ENCODE assay signal across 36 cellular contexts in genomic region chr10:118563373-118563890, GRCh38. TPM values are rescaled to one million over a fixed set of nuclear protein-coding genes. Genes with fewer than 3 reads are reported as not detected.
"Had no signal": no experiment of that assay in that cellular context is flagged by ENCODE, and none has a peak within 500 bp of the region (broad histone marks: within the 10 kb centered on the region; RNA-seq: fewer than 3 reads in every experiment).

No MANE protein-coding gene starts in this region.

- H3K27ac ChIP-seq: body of pancreas, Peyer's patch, WERI-Rb-1 had no signal

- H3K4me3 Mint-ChIP-seq: activated CD4-positive, alpha-beta memory T cell treated with anti-CD3 and anti-CD28 coated beads for 36 hours; activated naive CD4-positive, alpha-beta T cell treated with anti-CD3 and anti-CD28 coated beads for 36 hours; activated T-cell treated with anti-CD3 and anti-CD28 coated beads, Interleukin-2, amount 50 U/mL, for 4 hours; activated T-helper 1 cell treated with anti-CD3 and anti-CD28 coated beads, Interleukin-12 subunit alpha, Interleukin-12 subunit beta, Interleukin-2, Interleukin-4 antibody, amounts not matched to agents 30 ng/mL and 10 ng/mL and 1 ng/mL, durations not matched to agents 14 hours and 24 hours and 36 hours had no signal

- FAIRE-seq: astrocyte, bronchial epithelial cell had no signal

- H3K4me1 ChIP-seq: adrenal gland, Peyer's patch had no signal

- H3K4me3 ChIP-seq: adrenal gland, body of pancreas, MG63, Peyer's patch had no signal

- H3K9me3 ChIP-seq: adrenal gland, body of pancreas, Peyer's patch had no signal

- H3K27ac Mint-ChIP-seq: activated CD4-positive, alpha-beta memory T cell treated with anti-CD3 and anti-CD28 coated beads for 36 hours; activated naive CD4-positive, alpha-beta T cell treated with anti-CD3 and anti-CD28 coated beads for 36 hours; activated naive CD4-positive, alpha-beta T cell treated with anti-CD3 and anti-CD28 coated beads, Interleukin-2, amount 50 U/mL, for 72 hours; activated T-helper 1 cell treated with anti-CD3 and anti-CD28 coated beads, Interleukin-12 subunit alpha, Interleukin-12 subunit beta, Interleukin-2, Interleukin-4 antibody, amounts not matched to agents 30 ng/mL and 10 ng/mL and 1 ng/mL, durations not matched to agents 14 hours and 24 hours and 36 hours had no signal

- H3K9me3 Mint-ChIP-seq: activated naive CD4-positive, alpha-beta T cell treated with anti-CD3 and anti-CD28 coated beads for 36 hours; activated T-helper 1 cell treated with anti-CD3 and anti-CD28 coated beads, Interleukin-12 subunit alpha, Interleukin-12 subunit beta, Interleukin-2, Interleukin-4 antibody, amounts not matched to agents 30 ng/mL and 10 ng/mL and 1 ng/mL, durations not matched to agents 14 hours and 24 hours and 36 hours had no signal

- H3K27me3 ChIP-seq: adrenal gland, body of pancreas, MG63, Peyer's patch had no signal

- H3K36me3 Mint-ChIP-seq: activated CD4-positive, alpha-beta memory T cell treated with anti-CD3 and anti-CD28 coated beads for 36 hours had no signal

- H3K36me3 ChIP-seq: adrenal gland, MG63, Peyer's patch, WERI-Rb-1 had no signal

- ATAC-seq: activated naive CD4-positive, alpha-beta T cell treated with anti-CD3 and anti-CD28 coated beads, Interleukin-2, amount 50 U/mL, for 72 hours; activated T-cell treated with anti-CD3 and anti-CD28 coated beads, Interleukin-2, amount 50 U/mL, for 4 hours; body of pancreas; PC-3; SK-N-SH treated with all-trans-retinoic acid at 6 μM for 48 hours had no signal

- DNase-seq: activated CD4-positive, alpha-beta memory T cell treated with anti-CD3 and anti-CD28 coated beads for 36 hours; activated CD4-positive, alpha-beta T cell treated with anti-CD3 and anti-CD28 coated beads for 1 hour; activated CD4-positive, alpha-beta T cell treated with anti-CD3 and anti-CD28 coated beads for 48 hours; activated CD4-positive, CD25-positive, alpha-beta regulatory T cell; activated CD8-positive, alpha-beta memory T cell treated with anti-CD3 and anti-CD28 coated beads, Interleukin-2, amount 50 U/mL, for 4 hours; activated gamma-delta T cell treated with Interleukin-2 at 50 U/mL for 16 hours; activated naive CD4-positive, alpha-beta T cell treated with anti-CD3 and anti-CD28 coated beads for 36 hours; activated T-cell treated with anti-CD3 and anti-CD28 coated beads for 4 hours; activated T-cell treated with anti-CD3 and anti-CD28 coated beads, Interleukin-2, amount 50 U/mL, for 4 hours; adrenal gland; body of pancreas; caudate nucleus; KG1; MG63; NCI-H1092; NCI-H1436 treated with DMSO at 0.1 percent for 48 hours; NCI-H1694 treated with DMSO at 0.1 percent for 48 hours; NCI-H2029; NCI-H2171; NCI-H510A; NCI-H748 treated with DMSO at 0.1 percent for 48 hours; NK-92 treated with Interleukin-12 subunit alpha and Interleukin-12 subunit beta, amount 100 ng/mL, for 24 hours; PC-3; Peyer's patch; RPMI8226; SHP77 treated with DMSO at 0.1 percent for 48 hours; T-helper 1 cell; T-helper 2 cell; T-helper 9 cell; WERI-Rb-1 had no signal

RNA-seq across cellular contexts. Expression of gene PRLHR, which starts 32.0 kb away (rescaled TPM):
- total RNA-seq: activated CD4-positive, alpha-beta memory T cell treated with anti-CD3 and anti-CD28 coated beads for 36 hours; activated naive CD4-positive, alpha-beta T cell treated with anti-CD3 and anti-CD28 coated beads for 36 hours; activated naive CD4-positive, alpha-beta T cell treated with anti-CD3 and anti-CD28 coated beads, Interleukin-2, amount 50 U/mL, for 72 hours; activated T-cell treated with anti-CD3 and anti-CD28 coated beads, Interleukin-2, amount 50 U/mL, for 4 hours; activated T-helper 1 cell treated with anti-CD3 and anti-CD28 coated beads, Interleukin-12 subunit alpha, Interleukin-12 subunit beta, Interleukin-2, Interleukin-4 antibody, amounts not matched to agents 30 ng/mL and 10 ng/mL and 1 ng/mL, durations not matched to agents 14 hours and 24 hours and 36 hours; astrocyte; body of pancreas; bronchial epithelial cell; PC-3; Peyer's patch; SK-MEL-5 had no signal
